Comparison of ENCODE assay signal across 21 cellular contexts in genomic region chr10:6240254-6240653, GRCh38. TPM values are rescaled to one million over a fixed set of nuclear protein-coding genes. Genes with fewer than 3 reads are reported as not detected.
DNase-seq lines count a peak whose midpoint lies in the region; ATAC-seq and TF ChIP-seq lines count a peak whose summit lies in the region.
"Had no signal": no experiment of that assay in that cellular context is flagged by ENCODE, and none has a peak within 500 bp of the region (broad histone marks: within the 10 kb centered on the region; RNA-seq: fewer than 3 reads in every experiment).

No MANE protein-coding gene starts in this region.

- TF ChIP-seq CTCF in neutrophil (IDR thresholded peaks at IDR 0.05) = no peak

- H3K27me3 ChIP-seq in neutrophil = no peaks in the 10 kb centered on the region
- H3K27me3 ChIP-seq: BLaER1 treated with 17β-estradiol and CSF1 and Interleukin-3, amounts not matched to agents 10 nM and 100 nM had no signal

- H3K4me3 ChIP-seq in neutrophil (ENCODE audit: low read depth in 1 of 2, low read length in 1 of 2) = no peak overlapping the region
- H3K4me3 ChIP-seq: BLaER1 treated with 17β-estradiol and CSF1 and Interleukin-3, amounts not matched to agents 10 nM and 100 nM; GM12878 had no signal

- intact Hi-C loops in posterior cingulate gyrus (cut with DNase I) = no loop called here

- no peak for DNase-seq in stimulated activated naive CD8-positive, alpha-beta T cell treated with anti-CD3 and anti-CD28 coated beads, Interleukin-15, Interleukin-2, amounts not matched to agents 100 U/mL and 50 U/mL, for 24 hours
- no peak for DNase-seq in T-helper 17 cell
- DNase-seq in posterior cingulate gyrus = no peak
- DNase-seq: CD4-positive, alpha-beta memory T cell; DND-41; H9; KG1; NCI-H1092; NCI-H1436; NCI-H2029; NCI-H226; NCI-H510A treated with DMSO at 0.1 percent for 48 hours; NCI-H774; NK-92 treated with Interleukin-12 subunit alpha and Interleukin-12 subunit beta, amount 100 ng/mL, for 24 hours had no signal

- H3K27ac ChIP-seq in neutrophil = peak overlapping the region; percentile 41

- peak overlapping the region; percentile 40 for H3K27ac Mint-ChIP-seq in stimulated activated naive CD8-positive, alpha-beta T cell treated with anti-CD3 and anti-CD28 coated beads, Interleukin-15, Interleukin-2, amounts not matched to agents 100 ng/mL and 50 ng/mL, for 24 hours
- peak overlapping the region; percentile 54 for H3K27ac Mint-ChIP-seq in T-helper 17 cell
- H3K27ac Mint-ChIP-seq: H9 had no signal

- peaks cover 63% of the 10 kb centered on the region for H3K36me3 ChIP-seq in neutrophil

- no peaks in the 10 kb centered on the region for H3K9me3 Mint-ChIP-seq in stimulated activated naive CD8-positive, alpha-beta T cell treated with anti-CD3 and anti-CD28 coated beads, Interleukin-15, Interleukin-2, amounts not matched to agents 100 ng/mL and 50 ng/mL, for 24 hours
- H3K9me3 Mint-ChIP-seq: CD4-positive, alpha-beta memory T cell; H9 had no signal

- H3K4me1 Mint-ChIP-seq in stimulated activated naive CD8-positive, alpha-beta T cell treated with anti-CD3 and anti-CD28 coated beads, Interleukin-15, Interleukin-2, amounts not matched to agents 100 ng/mL and 50 ng/mL, for 24 hours (ENCODE audit: low read depth) = peaks cover 16% of the 10 kb centered on the region
- H3K4me1 Mint-ChIP-seq in T-helper 17 cell = peaks cover 13% of the 10 kb centered on the region
- H3K4me1 Mint-ChIP-seq: H9 had no signal

- no peaks in the 10 kb centered on the region for H3K27me3 Mint-ChIP-seq in stimulated activated naive CD8-positive, alpha-beta T cell treated with anti-CD3 and anti-CD28 coated beads, Interleukin-15, Interleukin-2, amounts not matched to agents 100 ng/mL and 50 ng/mL, for 24 hours
- no peaks in the 10 kb centered on the region for H3K27me3 Mint-ChIP-seq in T-helper 17 cell
- H3K27me3 Mint-ChIP-seq: CD4-positive, alpha-beta memory T cell had no signal

- no peak overlapping the region for H3K4me3 Mint-ChIP-seq in stimulated activated naive CD8-positive, alpha-beta T cell treated with anti-CD3 and anti-CD28 coated beads, Interleukin-15, Interleukin-2, amounts not matched to agents 100 ng/mL and 50 ng/mL, for 24 hours
- no peak overlapping the region for H3K4me3 Mint-ChIP-seq in T-helper 17 cell
- H3K4me3 Mint-ChIP-seq: CD4-positive, alpha-beta memory T cell; H9 had no signal

- ATAC-seq in stimulated activated naive CD8-positive, alpha-beta T cell treated with anti-CD3 and anti-CD28 coated beads, Interleukin-15, Interleukin-2, amounts not matched to agents 100 U/mL and 50 U/mL, for 24 hours = no peak
- ATAC-seq in T-helper 17 cell (no peak), GM18505 (IDR thresholded peaks at IDR 0.05; ENCODE audit: unreplicated experiment) (no peak), HG03432 (IDR thresholded peaks at IDR 0.05; ENCODE audit: unreplicated experiment) (no peak)
- ATAC-seq: GM12878 had no signal

- peaks cover 46% of the 10 kb centered on the region for H3K36me3 Mint-ChIP-seq in stimulated activated naive CD8-positive, alpha-beta T cell treated with anti-CD3 and anti-CD28 coated beads, Interleukin-15, Interleukin-2, amounts not matched to agents 100 ng/mL and 50 ng/mL, for 24 hours (ENCODE audit: low read depth)
- H3K36me3 Mint-ChIP-seq in T-helper 17 cell (ENCODE audit: low read depth) = peaks cover 2% of the 10 kb centered on the region

- no peaks in the 10 kb centered on the region for H3K9me3 ChIP-seq in T-helper 17 cell (ENCODE audit: control insufficient read depth, low read length, poor library complexity, severe bottlenecking)
- no peaks in the 10 kb centered on the region for H3K9me3 ChIP-seq in neutrophil
- H3K9me3 ChIP-seq: BLaER1 treated with 17β-estradiol and CSF1 and Interleukin-3, amounts not matched to agents 10 nM and 100 nM; Caco-2 had no signal

- no peak for TF ChIP-seq POLR2A in GM18505 (IDR thresholded peaks at IDR 0.05; ENCODE audit: borderline replicate concordance, extremely low read depth, insufficient read depth, insufficient read length)

- peaks cover 18 to 22% of the 10 kb centered on the region in 2 experiments for H3K4me1 ChIP-seq in neutrophil (ENCODE audit: control insufficient read depth in 1 of 2, insufficient read depth in 1 of 2, low read depth in 1 of 2, low read length in 1 of 2)

RNA-seq across cellular contexts. Expression of gene PFKFB3, which starts 37.5 kb away (rescaled TPM):
- total RNA-seq in T-helper 17 cell = 100 to 1,000 TPM in 1 of 2 donors, 10 to 100 TPM in 1; 93.3 to 146 TPM
